ENCODE assay signal across 1 cellular context in genomic region chr2:11582526-11583202, GRCh38.
TF ChIP-seq lines count a peak whose summit lies in the region.

No MANE protein-coding gene starts in this region.

TF ChIP-seq in HepG2, 621 proteins besides CTCF, POLR2A, EP300 and RAD21 (continued from another document and continues in another):
- TF ChIP-seq, protein P1, sequence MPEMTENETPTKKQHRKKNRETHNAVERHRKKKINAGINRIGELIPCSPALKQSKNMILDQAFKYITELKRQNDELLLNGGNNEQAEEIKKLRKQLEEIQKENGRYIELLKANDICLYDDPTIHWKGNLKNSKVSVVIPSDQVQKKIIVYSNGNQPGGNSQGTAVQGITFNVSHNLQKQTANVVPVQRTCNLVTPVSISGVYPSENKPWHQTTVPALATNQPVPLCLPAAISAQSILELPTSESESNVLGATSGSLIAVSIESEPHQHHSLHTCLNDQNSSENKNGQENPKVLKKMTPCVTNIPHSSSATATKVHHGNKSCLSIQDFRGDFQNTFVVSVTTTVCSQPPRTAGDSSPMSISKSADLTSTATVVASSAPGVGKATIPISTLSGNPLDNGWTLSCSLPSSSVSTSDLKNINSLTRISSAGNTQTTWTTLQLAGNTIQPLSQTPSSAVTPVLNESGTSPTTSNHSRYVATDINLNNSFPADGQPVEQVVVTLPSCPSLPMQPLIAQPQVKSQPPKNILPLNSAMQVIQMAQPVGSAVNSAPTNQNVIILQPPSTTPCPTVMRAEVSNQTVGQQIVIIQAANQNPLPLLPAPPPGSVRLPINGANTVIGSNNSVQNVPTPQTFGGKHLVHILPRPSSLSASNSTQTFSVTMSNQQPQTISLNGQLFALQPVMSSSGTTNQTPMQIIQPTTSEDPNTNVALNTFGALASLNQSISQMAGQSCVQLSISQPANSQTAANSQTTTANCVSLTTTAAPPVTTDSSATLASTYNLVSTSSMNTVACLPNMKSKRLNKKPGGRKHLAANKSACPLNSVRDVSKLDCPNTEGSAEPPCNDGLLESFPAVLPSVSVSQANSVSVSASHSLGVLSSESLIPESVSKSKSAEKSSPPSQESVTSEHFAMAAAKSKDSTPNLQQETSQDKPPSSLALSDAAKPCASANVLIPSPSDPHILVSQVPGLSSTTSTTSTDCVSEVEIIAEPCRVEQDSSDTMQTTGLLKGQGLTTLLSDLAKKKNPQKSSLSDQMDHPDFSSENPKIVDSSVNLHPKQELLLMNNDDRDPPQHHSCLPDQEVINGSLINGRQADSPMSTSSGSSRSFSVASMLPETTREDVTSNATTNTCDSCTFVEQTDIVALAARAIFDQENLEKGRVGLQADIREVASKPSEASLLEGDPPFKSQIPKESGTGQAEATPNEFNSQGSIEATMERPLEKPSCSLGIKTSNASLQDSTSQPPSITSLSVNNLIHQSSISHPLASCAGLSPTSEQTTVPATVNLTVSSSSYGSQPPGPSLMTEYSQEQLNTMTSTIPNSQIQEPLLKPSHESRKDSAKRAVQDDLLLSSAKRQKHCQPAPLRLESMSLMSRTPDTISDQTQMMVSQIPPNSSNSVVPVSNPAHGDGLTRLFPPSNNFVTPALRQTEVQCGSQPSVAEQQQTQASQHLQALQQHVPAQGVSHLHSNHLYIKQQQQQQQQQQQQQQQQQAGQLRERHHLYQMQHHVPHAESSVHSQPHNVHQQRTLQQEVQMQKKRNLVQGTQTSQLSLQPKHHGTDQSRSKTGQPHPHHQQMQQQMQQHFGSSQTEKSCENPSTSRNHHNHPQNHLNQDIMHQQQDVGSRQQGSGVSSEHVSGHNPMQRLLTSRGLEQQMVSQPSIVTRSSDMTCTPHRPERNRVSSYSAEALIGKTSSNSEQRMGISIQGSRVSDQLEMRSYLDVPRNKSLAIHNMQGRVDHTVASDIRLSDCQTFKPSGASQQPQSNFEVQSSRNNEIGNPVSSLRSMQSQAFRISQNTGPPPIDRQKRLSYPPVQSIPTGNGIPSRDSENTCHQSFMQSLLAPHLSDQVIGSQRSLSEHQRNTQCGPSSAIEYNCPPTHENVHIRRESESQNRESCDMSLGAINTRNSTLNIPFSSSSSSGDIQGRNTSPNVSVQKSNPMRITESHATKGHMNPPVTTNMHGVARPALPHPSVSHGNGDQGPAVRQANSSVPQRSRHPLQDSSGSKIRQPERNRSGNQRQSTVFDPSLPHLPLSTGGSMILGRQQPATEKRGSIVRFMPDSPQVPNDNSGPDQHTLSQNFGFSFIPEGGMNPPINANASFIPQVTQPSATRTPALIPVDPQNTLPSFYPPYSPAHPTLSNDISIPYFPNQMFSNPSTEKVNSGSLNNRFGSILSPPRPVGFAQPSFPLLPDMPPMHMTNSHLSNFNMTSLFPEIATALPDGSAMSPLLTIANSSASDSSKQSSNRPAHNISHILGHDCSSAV (CRISPR knock-in tag; IDR thresholded peaks at IDR 0.05; ENCODE audit: borderline replicate concordance) = 0 out of 2 replicates have a peak, but pooled peaks have one; percentile 3
- TF ChIP-seq KDM2A (CRISPR knock-in tag; IDR thresholded peaks at IDR 0.05; ENCODE audit: borderline replicate concordance, low read depth) (peak; percentile 54), SRF (IDR thresholded peaks at IDR 0.05; ENCODE audit: low read depth, low read length) (no peak), ZBTB37 (CRISPR knock-in tag; IDR thresholded peaks at IDR 0.05) (0 out of 2 replicates have a peak, but pooled peaks have one; percentile 1), ZBTB7A (CRISPR knock-in tag; IDR thresholded peaks at IDR 0.05) (0 out of 2 replicates have a peak, but pooled peaks have one; percentile 31), MAX (IDR thresholded peaks at IDR 0.05) (peak; percentile 33; the same call in 1 of the 2 replicates), TEAD3 (CRISPR knock-in tag; optimal IDR thresholded peaks at IDR 0.05; ENCODE audit: borderline replicate concordance) (peak; percentile 48), ZNF619 (CRISPR knock-in tag; IDR thresholded peaks at IDR 0.05) (0 out of 2 replicates have a peak, but pooled peaks have one; percentile 75), SMAD3 (CRISPR knock-in tag; IDR thresholded peaks at IDR 0.05) (0 out of 2 replicates have a peak, but pooled peaks have one; percentile 29), KLF6 (CRISPR knock-in tag; IDR thresholded peaks at IDR 0.05) (no peak), SNAPC4 (CRISPR knock-in tag; IDR thresholded peaks at IDR 0.05) (peak; percentile 7; the same call in 1 of the 2 replicates), GATAD2A (CRISPR knock-in tag; IDR thresholded peaks at IDR 0.05) (peak; percentile 45), PPARG (CRISPR knock-in tag; conservative IDR thresholded peaks at IDR 0.05) (0 out of 2 replicates have a peak, but pooled peaks have one; percentile 32), AKAP8 (CRISPR knock-in tag; IDR thresholded peaks at IDR 0.05) (peak; percentile 2; the same call in 1 of the 2 replicates), RBM22 (optimal IDR thresholded peaks at IDR 0.05; ENCODE audit: low read length) (peak; percentile 93), CHD2 (IDR thresholded peaks at IDR 0.05; ENCODE audit: low read depth, low read length) (no peak), ATF7 (IDR thresholded peaks at IDR 0.05) (no peak), ATF7 (CRISPR knock-in tag; IDR thresholded peaks at IDR 0.05) (no peak), ZNF205 (CRISPR knock-in tag; IDR thresholded peaks at IDR 0.05) (0 out of 2 replicates have a peak, but pooled peaks have one; percentile 7), MAFF (IDR thresholded peaks at IDR 0.05; ENCODE audit: low read depth, low read length) (no peak), SMAD1 (CRISPR knock-in tag; IDR thresholded peaks at IDR 0.05; ENCODE audit: borderline replicate concordance, low read depth) (peak; percentile 56; the same call in 1 of the 2 replicates), AGO1 (IDR thresholded peaks at IDR 0.05; ENCODE audit: low read depth, low read length, poor library complexity, severe bottlenecking) (peak; percentile 36), ETS1 (CRISPR knock-in tag; IDR thresholded peaks at IDR 0.05) (no peak), ARHGAP35 (CRISPR knock-in tag; IDR thresholded peaks at IDR 0.05; ENCODE audit: borderline replicate concordance) (0 out of 2 replicates have a peak, but pooled peaks have one; percentile 16), ZNF12 (CRISPR knock-in tag; IDR thresholded peaks at IDR 0.05) (peak; percentile 35; the same call in 1 of the 2 replicates)
- TF ChIP-seq, protein P2, sequence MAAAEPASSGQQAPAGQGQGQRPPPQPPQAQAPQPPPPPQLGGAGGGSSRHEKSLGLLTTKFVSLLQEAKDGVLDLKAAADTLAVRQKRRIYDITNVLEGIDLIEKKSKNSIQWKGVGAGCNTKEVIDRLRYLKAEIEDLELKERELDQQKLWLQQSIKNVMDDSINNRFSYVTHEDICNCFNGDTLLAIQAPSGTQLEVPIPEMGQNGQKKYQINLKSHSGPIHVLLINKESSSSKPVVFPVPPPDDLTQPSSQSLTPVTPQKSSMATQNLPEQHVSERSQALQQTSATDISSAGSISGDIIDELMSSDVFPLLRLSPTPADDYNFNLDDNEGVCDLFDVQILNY (CRISPR knock-in tag; conservative IDR thresholded peaks at IDR 0.05) = no peak
- TF ChIP-seq, protein P3, sequence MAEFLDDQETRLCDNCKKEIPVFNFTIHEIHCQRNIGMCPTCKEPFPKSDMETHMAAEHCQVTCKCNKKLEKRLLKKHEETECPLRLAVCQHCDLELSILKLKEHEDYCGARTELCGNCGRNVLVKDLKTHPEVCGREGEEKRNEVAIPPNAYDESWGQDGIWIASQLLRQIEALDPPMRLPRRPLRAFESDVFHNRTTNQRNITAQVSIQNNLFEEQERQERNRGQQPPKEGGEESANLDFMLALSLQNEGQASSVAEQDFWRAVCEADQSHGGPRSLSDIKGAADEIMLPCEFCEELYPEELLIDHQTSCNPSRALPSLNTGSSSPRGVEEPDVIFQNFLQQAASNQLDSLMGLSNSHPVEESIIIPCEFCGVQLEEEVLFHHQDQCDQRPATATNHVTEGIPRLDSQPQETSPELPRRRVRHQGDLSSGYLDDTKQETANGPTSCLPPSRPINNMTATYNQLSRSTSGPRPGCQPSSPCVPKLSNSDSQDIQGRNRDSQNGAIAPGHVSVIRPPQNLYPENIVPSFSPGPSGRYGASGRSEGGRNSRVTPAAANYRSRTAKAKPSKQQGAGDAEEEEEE (CRISPR knock-in tag; IDR thresholded peaks at IDR 0.05; ENCODE audit: borderline replicate concordance) = no peak
- TF ChIP-seq, protein P4, sequence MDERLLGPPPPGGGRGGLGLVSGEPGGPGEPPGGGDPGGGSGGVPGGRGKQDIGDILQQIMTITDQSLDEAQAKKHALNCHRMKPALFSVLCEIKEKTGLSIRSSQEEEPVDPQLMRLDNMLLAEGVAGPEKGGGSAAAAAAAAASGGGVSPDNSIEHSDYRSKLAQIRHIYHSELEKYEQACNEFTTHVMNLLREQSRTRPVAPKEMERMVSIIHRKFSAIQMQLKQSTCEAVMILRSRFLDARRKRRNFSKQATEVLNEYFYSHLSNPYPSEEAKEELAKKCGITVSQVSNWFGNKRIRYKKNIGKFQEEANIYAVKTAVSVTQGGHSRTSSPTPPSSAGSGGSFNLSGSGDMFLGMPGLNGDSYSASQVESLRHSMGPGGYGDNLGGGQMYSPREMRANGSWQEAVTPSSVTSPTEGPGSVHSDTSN (CRISPR knock-in tag; IDR thresholded peaks at IDR 0.05) = peak; percentile 57; the same call in 1 of the 2 replicates
- TF ChIP-seq, protein P5, sequence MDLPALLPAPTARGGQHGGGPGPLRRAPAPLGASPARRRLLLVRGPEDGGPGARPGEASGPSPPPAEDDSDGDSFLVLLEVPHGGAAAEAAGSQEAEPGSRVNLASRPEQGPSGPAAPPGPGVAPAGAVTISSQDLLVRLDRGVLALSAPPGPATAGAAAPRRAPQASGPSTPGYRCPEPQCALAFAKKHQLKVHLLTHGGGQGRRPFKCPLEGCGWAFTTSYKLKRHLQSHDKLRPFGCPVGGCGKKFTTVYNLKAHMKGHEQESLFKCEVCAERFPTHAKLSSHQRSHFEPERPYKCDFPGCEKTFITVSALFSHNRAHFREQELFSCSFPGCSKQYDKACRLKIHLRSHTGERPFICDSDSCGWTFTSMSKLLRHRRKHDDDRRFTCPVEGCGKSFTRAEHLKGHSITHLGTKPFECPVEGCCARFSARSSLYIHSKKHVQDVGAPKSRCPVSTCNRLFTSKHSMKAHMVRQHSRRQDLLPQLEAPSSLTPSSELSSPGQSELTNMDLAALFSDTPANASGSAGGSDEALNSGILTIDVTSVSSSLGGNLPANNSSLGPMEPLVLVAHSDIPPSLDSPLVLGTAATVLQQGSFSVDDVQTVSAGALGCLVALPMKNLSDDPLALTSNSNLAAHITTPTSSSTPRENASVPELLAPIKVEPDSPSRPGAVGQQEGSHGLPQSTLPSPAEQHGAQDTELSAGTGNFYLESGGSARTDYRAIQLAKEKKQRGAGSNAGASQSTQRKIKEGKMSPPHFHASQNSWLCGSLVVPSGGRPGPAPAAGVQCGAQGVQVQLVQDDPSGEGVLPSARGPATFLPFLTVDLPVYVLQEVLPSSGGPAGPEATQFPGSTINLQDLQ (CRISPR knock-in tag; IDR thresholded peaks at IDR 0.05) = no peak; the same call in 1 of the 2 replicates
- TF ChIP-seq, protein P6, sequence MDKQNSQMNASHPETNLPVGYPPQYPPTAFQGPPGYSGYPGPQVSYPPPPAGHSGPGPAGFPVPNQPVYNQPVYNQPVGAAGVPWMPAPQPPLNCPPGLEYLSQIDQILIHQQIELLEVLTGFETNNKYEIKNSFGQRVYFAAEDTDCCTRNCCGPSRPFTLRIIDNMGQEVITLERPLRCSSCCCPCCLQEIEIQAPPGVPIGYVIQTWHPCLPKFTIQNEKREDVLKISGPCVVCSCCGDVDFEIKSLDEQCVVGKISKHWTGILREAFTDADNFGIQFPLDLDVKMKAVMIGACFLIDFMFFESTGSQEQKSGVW (CRISPR knock-in tag; IDR thresholded peaks at IDR 0.05; ENCODE audit: borderline replicate concordance) = no peak
